8 cellular contexts compared by ENCODE assay signal in genomic region chr3:15331606-15332404, GRCh38. TPM values are rescaled to one million over a fixed set of nuclear protein-coding genes. Genes with fewer than 3 reads are reported as not detected.
DNase-seq lines count a peak whose midpoint lies in the region; ATAC-seq and TF ChIP-seq lines count a peak whose summit lies in the region.

No MANE protein-coding gene starts in this region.

- no peak overlapping the region for H3K27ac ChIP-seq in RWPE2 (ENCODE audit: poor library complexity, severe bottlenecking)
- peak overlapping the region; percentile 82 to 100 (median 98) for H3K27ac ChIP-seq in adrenal gland
- H3K27ac ChIP-seq in iPS DF 6.9 (ENCODE audit: low read length), result no peak overlapping the region
- peak overlapping the region; percentile 88 to 93 (median 91) for H3K27ac ChIP-seq in gastrocnemius medialis

- intact Hi-C loops in adrenal gland (cut with DNase I), result loop anchor here (5.0 kb wide), 1 partner anchor 65 kb away; no protein-coding TSS in a partner anchor
- intact Hi-C loops in gastrocnemius medialis (cut with DNase I; ENCODE audit: low total_unique reads), result loop anchor here (1.0 to 2.0 kb wide), 3 partner anchors 46 to 125 kb away; partner anchors contain the start of gene CAPN7

- in situ Hi-C loops in gastrocnemius medialis (cut with MboI; ENCODE audit: low sequenced_read_pairs in 4 of 4), result loop anchor here in 3 of 4 donors (5.0 to 10.0 kb wide), 4 partner anchors 53 to 65 kb away; no protein-coding TSS in a partner anchor

- DNase-seq in RWPE2 (ENCODE audit: low spot score) (no peak), adrenal gland (peak; percentile 52 to 78 (median 71)), iPS DF 6.9 (ENCODE audit: low read depth, low spot score) (no peak), gastrocnemius medialis (peak in 1 of 2 donors; percentile 47), Kasumi-1 (lab: John Stamatoyannopoulos, UW) (no peak), GF-D8 (lab: John Stamatoyannopoulos, UW) (no peak)

- peak; percentile 43 for ATAC-seq in GM18498 (IDR thresholded peaks at IDR 0.05; ENCODE audit: unreplicated experiment)
- ATAC-seq in HG02840 (IDR thresholded peaks at IDR 0.05; ENCODE audit: low FRiP score, unreplicated experiment), result peak; percentile 36
- peak; percentile 53 for ATAC-seq in RWPE2 (ENCODE audit: low read depth)
- peak; percentile 26 to 38 for ATAC-seq in gastrocnemius medialis

- WGBS in adrenal gland, 4 donors, result 0 to 2% (median 1%) methylated on average over 7 to 71 of the region's 71 CpGs
- no CpG with 5 or more reads among the region's 71 CpGs for WGBS in iPS DF 6.9 (ENCODE audit: insufficient coverage, insufficient read length)

- H3K36me3 ChIP-seq in RWPE2 (ENCODE audit: low read depth) (no peaks in the 10 kb centered on the region), adrenal gland (replicated peaks in 1 of 2) (peaks cover 0 to 19% of the 10 kb centered on the region in 2 donors), iPS DF 6.9 (ENCODE audit: control insufficient read depth, insufficient read depth, low read length) (no peaks in the 10 kb centered on the region), gastrocnemius medialis (no peaks in the 10 kb centered on the region)

- peaks cover 6% of the 10 kb centered on the region for H3K4me1 ChIP-seq in RWPE2 (ENCODE audit: insufficient read depth, poor library complexity, severe bottlenecking)
- H3K4me1 ChIP-seq in adrenal gland (replicated peaks in 1 of 2), result peaks cover 46 to 62% of the 10 kb centered on the region in 2 donors
- peaks cover 1% of the 10 kb centered on the region; the same call in 1 of the 2 replicates for H3K4me1 ChIP-seq in iPS DF 6.9 (ENCODE audit: control insufficient read depth, insufficient read depth, low read length)
- H3K4me1 ChIP-seq in gastrocnemius medialis, result peaks cover 46 to 48% of the 10 kb centered on the region in 2 donors

- TF ChIP-seq CTCF in RWPE2 (IDR thresholded peaks at IDR 0.05; ENCODE audit: poor library complexity, severe bottlenecking) (no peak), adrenal gland (IDR thresholded peaks at IDR 0.05) (peak in 1 of 6 experiments; percentile 10), gastrocnemius medialis (IDR thresholded peaks at IDR 0.05 in 4 of 5, conservative IDR thresholded peaks at IDR 0.05 in 1 of 5) (no peak)

- H3K9me3 ChIP-seq in RWPE2 (ENCODE audit: severe bottlenecking) (no peaks in the 10 kb centered on the region), adrenal gland (replicated peaks in 1 of 3) (no peaks in the 10 kb centered on the region), iPS DF 6.9 (ENCODE audit: control insufficient read depth, insufficient read depth, low read length) (no peaks in the 10 kb centered on the region), gastrocnemius medialis (no peaks in the 10 kb centered on the region)

- H3K4me3 ChIP-seq in RWPE2 (ENCODE audit: severe bottlenecking) (peak overlapping the region; percentile 67), adrenal gland (peak overlapping the region; percentile 35 to 90 (median 76)), iPS DF 6.9 (ENCODE audit: low read length) (peak overlapping the region; percentile 75), gastrocnemius medialis (peak overlapping the region; percentile 92 to 97 (median 93))

- TF ChIP-seq POLR2A in adrenal gland (IDR thresholded peaks at IDR 0.05) (peak; percentile 46 to 75), gastrocnemius medialis (IDR thresholded peaks at IDR 0.05) (peak; percentile 29 to 37)

- H3K27me3 ChIP-seq in RWPE2 (ENCODE audit: insufficient read depth, poor library complexity, severe bottlenecking), result no peaks in the 10 kb centered on the region
- no peaks in the 10 kb centered on the region for H3K27me3 ChIP-seq in adrenal gland
- H3K27me3 ChIP-seq in iPS DF 6.9 (ENCODE audit: control insufficient read depth, insufficient read depth, low read length), result peaks cover 3% of the 10 kb centered on the region; the same call in 1 of the 2 replicates
- H3K27me3 ChIP-seq in gastrocnemius medialis, result no peaks in the 10 kb centered on the region

RNA-seq across cellular contexts. Expression of gene SH3BP5, which starts 0.6 kb away (rescaled TPM):
- total RNA-seq in adrenal gland, result 100 to 1,000 TPM; 134 to 830 (median 180) TPM
- 1,000 to 10,000 TPM in 1 of 3 donors, 100 to 1,000 TPM in 2; 119 to 1,158 (median 135) TPM for polyA plus RNA-seq in adrenal gland
- total RNA-seq in gastrocnemius medialis, result 100 to 1,000 TPM in 2 of 4 donors, 10 to 100 TPM in 2; 31.5 to 111 (median 75.5) TPM

Comparison
In these comparisons a context has a peak if more than half of its experiments do, and no peak if none do; other contexts are left out.
1. DNase-seq: peak in adrenal gland (7 of 7); none in RWPE2 (single experiment), iPS DF 6.9 (single experiment), Kasumi-1 (0 of 2) and GF-D8 (single experiment).
2. H3K27ac ChIP-seq: peak in adrenal gland (5 of 5) and gastrocnemius medialis (4 of 4); none in RWPE2 (single experiment) and iPS DF 6.9 (single experiment).
3. Peak in every context shown above with its lines, with median percentiles within 50 percentile points of each other: ATAC-seq and H3K4me3 ChIP-seq.